In genomic region chr2:103293266-103293583, GRCh38 we compare ENCODE assay signal across 23 cellular contexts.
A peak's percentile ranks its signal among the peaks of the same experiment; 100 is the strongest.
DNase-seq lines count a peak whose midpoint lies in the region; ATAC-seq, FAIRE-seq and TF ChIP-seq lines count a peak whose summit lies in the region.
"Had no signal": no experiment of that assay in that cellular context is flagged by ENCODE, and none has a peak within 500 bp of the region (broad histone marks: within the 10 kb centered on the region; RNA-seq: fewer than 3 reads in every experiment).

No MANE protein-coding gene starts in this region.

- peaks cover 3% of the 10 kb centered on the region for H3K27me3 Mint-ChIP-seq in GM23338 (ENCODE audit: insufficient read depth, low read depth, poor library complexity)
- peaks cover 8% of the 10 kb centered on the region for H3K27me3 Mint-ChIP-seq in astrocyte (ENCODE audit: low read depth, unreplicated experiment)
- peaks cover 39% of the 10 kb centered on the region for H3K27me3 Mint-ChIP-seq in osteocyte (ENCODE audit: unreplicated experiment)

- H3K4me3 ChIP-seq in GM23338 = peak overlapping the region; percentile 41
- H3K4me3 ChIP-seq in astrocyte (ENCODE audit: insufficient read depth, low read depth, low read length) = peak overlapping the region; percentile 25
- peak overlapping the region; percentile 31 for H3K4me3 ChIP-seq in epithelial cell of proximal tubule (ENCODE audit: low read depth, low read length)
- H3K4me3 ChIP-seq: lower lobe of right lung, prostate gland had no signal

- H3K27me3 ChIP-seq in GM23338 (ENCODE audit: insufficient read depth) (no peaks in the 10 kb centered on the region), astrocyte (ENCODE audit: insufficient read depth, low read length) (no peaks in the 10 kb centered on the region)

- H3K27ac Mint-ChIP-seq in GM23338 (no peak overlapping the region), astrocyte (ENCODE audit: unreplicated experiment) (no peak overlapping the region), osteocyte (ENCODE audit: unreplicated experiment) (no peak overlapping the region)
- H3K27ac Mint-ChIP-seq: activated naive CD8-positive, alpha-beta T cell treated with anti-CD3 and anti-CD28 coated beads for 36 hours; B cell; stimulated activated naive CD8-positive, alpha-beta T cell treated with anti-CD3 and anti-CD28 coated beads, Interleukin-15, amount 100 ng/mL, for 72 hours had no signal

- FAIRE-seq in astrocyte (lab: Jason Lieb, UNC) = no peak
- FAIRE-seq: kidney had no signal

- no peaks in the 10 kb centered on the region for H3F3A ChIP-seq in GM23338 (replicated peaks; ENCODE audit: low read depth)

- H3K9ac ChIP-seq in astrocyte (ENCODE audit: low read length) = peak overlapping the region; percentile 45

- H3K27ac ChIP-seq in GM23338 (ENCODE audit: low read depth) = no peak overlapping the region
- no peak overlapping the region for H3K27ac ChIP-seq in astrocyte (ENCODE audit: low read depth, low read length)
- H3K27ac ChIP-seq: lower lobe of right lung, prostate gland had no signal

- H4K20me1 ChIP-seq in GM23338 (replicated peaks; ENCODE audit: insufficient read depth) (no peaks in the 10 kb centered on the region), astrocyte (ENCODE audit: insufficient read depth, low read length) (no peaks in the 10 kb centered on the region)

- H2AFZ ChIP-seq in GM23338 (peak overlapping the region; percentile 95), astrocyte (ENCODE audit: low read depth, low read length) (peak overlapping the region; percentile 53)

- no peak; the same call in 2 of the 3 replicates for ATAC-seq in GM23338
- no peak for ATAC-seq in activated CD4-positive, CD25-positive, alpha-beta regulatory T cell treated with anti-CD3 and anti-CD28 coated beads, Interleukin-2, amount 50 U/mL, for 24 hours
- ATAC-seq: lower lobe of right lung; stimulated activated naive CD8-positive, alpha-beta T cell treated with anti-CD3 and anti-CD28 coated beads, Interleukin-15, amount 100 ng/mL, for 72 hours had no signal

- DNase-seq in GM23338 (ENCODE audit: low spot score) (peak; percentile 25), astrocyte (ENCODE audit: low read depth) (no peak), epithelial cell of proximal tubule (ENCODE audit: low read depth) (no peak), osteocyte (ENCODE audit: extremely low spot score, unreplicated experiment) (no peak), NCI-H1436 (lab: John Stamatoyannopoulos, UW) (no peak)
- no peak for DNase-seq in activated CD4-positive, alpha-beta T cell treated with anti-CD3 and anti-CD28 coated beads, Interleukin-2, amount 50 U/mL, for 1 hour
- DNase-seq in stimulated activated naive CD4-positive, alpha-beta T cell treated with Interleukin-2 at 50 U/mL for 16 hours (lab: John Stamatoyannopoulos, UW) = no peak
- DNase-seq: activated CD4-positive, alpha-beta T cell treated with anti-CD3 and anti-CD28 coated beads for 48 hours; activated effector memory CD4-positive, alpha-beta T cell treated with anti-CD3 and anti-CD28 coated beads, Interleukin-2, amount 50 U/mL, for 16 hours; activated naive CD8-positive, alpha-beta T cell treated with anti-CD3 and anti-CD28 coated beads for 36 hours; activated T-cell treated with anti-CD3 and anti-CD28 coated beads, Interleukin-2, amount 50 U/mL, for 1 hour; aorta; DMS153; GDM1; Kasumi-1; kidney; lower lobe of right lung; MV-4-11; Right ventricle myocardium superior; stimulated activated naive CD8-positive, alpha-beta T cell treated with anti-CD3 and anti-CD28 coated beads, Interleukin-15, amount 100 ng/mL, for 72 hours had no signal

- H3K36me3 Mint-ChIP-seq in GM23338 (ENCODE audit: low read depth) = no peaks in the 10 kb centered on the region
- no peaks in the 10 kb centered on the region for H3K36me3 Mint-ChIP-seq in astrocyte (ENCODE audit: low read depth, unreplicated experiment)
- H3K36me3 Mint-ChIP-seq in osteocyte (ENCODE audit: unreplicated experiment) = no peaks in the 10 kb centered on the region
- H3K36me3 Mint-ChIP-seq: activated naive CD8-positive, alpha-beta T cell treated with anti-CD3 and anti-CD28 coated beads for 36 hours had no signal

- H3K9me3 ChIP-seq in astrocyte (ENCODE audit: insufficient read depth, low read depth, low read length) = no peaks in the 10 kb centered on the region
- H3K9me3 ChIP-seq: lower lobe of right lung, prostate gland had no signal

- H3K4me3 Mint-ChIP-seq in GM23338 = peak overlapping the region; percentile 45
- no peak overlapping the region for H3K4me3 Mint-ChIP-seq in astrocyte (ENCODE audit: unreplicated experiment)
- H3K4me3 Mint-ChIP-seq in osteocyte (ENCODE audit: unreplicated experiment) = peak overlapping the region; percentile 45
- H3K4me3 Mint-ChIP-seq: activated naive CD8-positive, alpha-beta T cell treated with anti-CD3 and anti-CD28 coated beads for 36 hours; B cell; stimulated activated naive CD8-positive, alpha-beta T cell treated with anti-CD3 and anti-CD28 coated beads, Interleukin-15, amount 100 ng/mL, for 72 hours had no signal

- H3K9me3 Mint-ChIP-seq in GM23338 (no peaks in the 10 kb centered on the region), astrocyte (ENCODE audit: unreplicated experiment) (no peaks in the 10 kb centered on the region), osteocyte (ENCODE audit: unreplicated experiment) (no peaks in the 10 kb centered on the region)
- H3K9me3 Mint-ChIP-seq: activated naive CD8-positive, alpha-beta T cell treated with anti-CD3 and anti-CD28 coated beads for 36 hours; stimulated activated naive CD8-positive, alpha-beta T cell treated with anti-CD3 and anti-CD28 coated beads, Interleukin-15, amount 100 ng/mL, for 72 hours had no signal

- H3K4me2 ChIP-seq in GM23338 = peak overlapping the region; percentile 65
- peak overlapping the region; percentile 72 for H3K4me2 ChIP-seq in astrocyte (ENCODE audit: low read length)

- H3K36me3 ChIP-seq in GM23338 (ENCODE audit: insufficient read depth) (no peaks in the 10 kb centered on the region), astrocyte (ENCODE audit: insufficient read depth, low read length) (no peaks in the 10 kb centered on the region)
- H3K36me3 ChIP-seq: lower lobe of right lung, prostate gland had no signal

- 0 out of 2 replicates have a peak, but pooled peaks cover 1% of the 10 kb centered on the region for H3K9me2 ChIP-seq in GM23338 (ENCODE audit: insufficient read depth)

- no peak for TF ChIP-seq CTCF in GM23338 (conservative IDR thresholded peaks at IDR 0.05; ENCODE audit: low read depth in 2 of 2)
- no peak for TF ChIP-seq CTCF in astrocyte (IDR thresholded peaks at IDR 0.05; ENCODE audit: insufficient read depth, low read depth, low read length)
- TF ChIP-seq CTCF in epithelial cell of proximal tubule (conservative IDR thresholded peaks at IDR 0.05; ENCODE audit: low read depth, low read length) = no peak
- TF ChIP-seq CTCF in osteocyte (IDR thresholded peaks at IDR 0.05) = no peak

- H3K4me1 ChIP-seq in GM23338 (ENCODE audit: insufficient read depth) (peaks cover 36% of the 10 kb centered on the region), astrocyte (ENCODE audit: insufficient read depth, low read length) (no peaks in the 10 kb centered on the region)
- H3K4me1 ChIP-seq: lower lobe of right lung, prostate gland had no signal

- H3K79me2 ChIP-seq in GM23338 (replicated peaks; ENCODE audit: insufficient read depth) (no peaks in the 10 kb centered on the region), astrocyte (ENCODE audit: insufficient read depth, low read length) (no peaks in the 10 kb centered on the region)

- peaks cover 57% of the 10 kb centered on the region for H3K4me1 Mint-ChIP-seq in GM23338
- no peaks in the 10 kb centered on the region for H3K4me1 Mint-ChIP-seq in astrocyte (ENCODE audit: low read depth, unreplicated experiment)
- peaks cover 3% of the 10 kb centered on the region for H3K4me1 Mint-ChIP-seq in osteocyte (ENCODE audit: unreplicated experiment)
- H3K4me1 Mint-ChIP-seq: activated naive CD8-positive, alpha-beta T cell treated with anti-CD3 and anti-CD28 coated beads for 36 hours; B cell; stimulated activated naive CD8-positive, alpha-beta T cell treated with anti-CD3 and anti-CD28 coated beads, Interleukin-15, amount 100 ng/mL, for 72 hours had no signal

TF ChIP-seq in GM23338, 12 proteins besides CTCF, POLR2A, EP300 and RAD21:
- TF ChIP-seq POLR2AphosphoS5 (IDR thresholded peaks at IDR 0.05; ENCODE audit: low read depth) = no peak
- no peak for TF ChIP-seq EZH2 (IDR thresholded peaks at IDR 0.05; ENCODE audit: low read depth, unreplicated experiment)
- TF ChIP-seq ZNF114 (CRISPR knock-in tag; IDR thresholded peaks at IDR 0.05) = no peak
- no peak for TF ChIP-seq EZH2phosphoT487 (IDR thresholded peaks at IDR 0.05; ENCODE audit: unreplicated experiment)
- no peak for TF ChIP-seq JUNB (IDR thresholded peaks at IDR 0.05; ENCODE audit: unreplicated experiment)
- no peak for TF ChIP-seq STAT1 (IDR thresholded peaks at IDR 0.05; ENCODE audit: unreplicated experiment)
- TF ChIP-seq ETS1 (IDR thresholded peaks at IDR 0.05) = no peak
